Comparison of ENCODE assay signal across 15 cellular contexts in the genomic region with DNA sequence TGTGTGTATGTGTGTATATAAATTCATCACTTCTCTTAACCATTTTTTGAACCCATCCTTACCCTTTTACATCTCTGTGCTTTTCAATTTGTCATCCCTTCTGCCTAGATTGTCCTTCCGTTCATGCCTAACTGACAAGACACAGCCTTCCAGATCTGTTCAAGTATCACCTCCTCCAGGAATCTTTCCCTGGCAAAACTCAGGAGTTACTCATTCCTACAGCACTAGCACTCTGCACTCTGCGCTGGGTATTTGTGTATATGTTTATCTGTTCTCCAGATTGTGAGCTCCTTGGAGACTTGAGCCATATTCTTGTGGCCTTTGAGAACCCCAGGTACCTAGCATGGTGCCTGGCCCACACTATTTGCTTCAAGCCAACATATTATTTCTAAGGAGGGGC. TPM values are rescaled to one million over a fixed set of nuclear protein-coding genes. Genes with fewer than 3 reads are reported as not detected.
A peak's percentile ranks its signal among the peaks of the same experiment; 100 is the strongest.
DNase-seq lines count a peak whose midpoint lies in the region; TF ChIP-seq lines count a peak whose summit lies in the region.
"Had no signal": no experiment of that assay in that cellular context is flagged by ENCODE, and none has a peak within 500 bp of the region (broad histone marks: within the 10 kb centered on the region; RNA-seq: fewer than 3 reads in every experiment).

No MANE protein-coding gene starts in this region.

- no peaks in the 10 kb centered on the region for H3K9me3 Mint-ChIP-seq in activated CD4-positive, alpha-beta T cell treated with anti-CD3 and anti-CD28 coated beads, Interleukin-2, amount 10 ng/mL, durations not matched to agents 7 days and 5 days
- H3K9me3 Mint-ChIP-seq: CD4-positive, alpha-beta memory T cell had no signal

- no peaks in the 10 kb centered on the region for H3K4me1 Mint-ChIP-seq in activated CD4-positive, alpha-beta T cell treated with anti-CD3 and anti-CD28 coated beads, Interleukin-2, amount 10 ng/mL, durations not matched to agents 7 days and 5 days
- H3K4me1 Mint-ChIP-seq: B cell; CD4-positive, alpha-beta memory T cell had no signal

- POLR2A ChIA-PET in activated CD4-positive, alpha-beta T cell treated with anti-CD3 and anti-CD28 coated beads, Interleukin-2, amount 10 ng/mL, durations not matched to agents 7 days and 5 days (lab: Charles Lee) = no interaction called here

- H3K27me3 Mint-ChIP-seq in activated CD4-positive, alpha-beta T cell treated with anti-CD3 and anti-CD28 coated beads, Interleukin-2, amount 10 ng/mL, durations not matched to agents 7 days and 5 days = peaks cover 1% of the 10 kb centered on the region
- H3K27me3 Mint-ChIP-seq: CD4-positive, alpha-beta memory T cell had no signal

- H3K27ac Mint-ChIP-seq in activated CD4-positive, alpha-beta T cell treated with anti-CD3 and anti-CD28 coated beads, Interleukin-2, amount 10 ng/mL, durations not matched to agents 7 days and 5 days = no peak overlapping the region
- H3K27ac Mint-ChIP-seq: B cell had no signal

- H3K36me3 Mint-ChIP-seq in activated CD4-positive, alpha-beta T cell treated with anti-CD3 and anti-CD28 coated beads, Interleukin-2, amount 10 ng/mL, durations not matched to agents 7 days and 5 days (ENCODE audit: low read depth) = no peaks in the 10 kb centered on the region
- H3K36me3 Mint-ChIP-seq: CD4-positive, alpha-beta memory T cell had no signal

- no peak overlapping the region for H3K4me3 ChIP-seq in foreskin fibroblast (ENCODE audit: low read depth in 1 of 2, low read length in 2 of 2)
- H3K4me3 ChIP-seq: A549 had no signal

- DNase-seq in GM03348 (ENCODE audit: low spot score) = peak; percentile 21
- peak; percentile 42 for DNase-seq in amniotic epithelial cell (ENCODE audit: low read depth)
- peak; percentile 17 to 50 for DNase-seq in foreskin fibroblast
- peak; percentile 17 for DNase-seq in posterior vena cava (ENCODE audit: low spot score)
- no peak for DNase-seq in inferior parietal cortex (ENCODE audit: extremely low spot score)
- DNase-seq in amniotic stem cell (lab: John Stamatoyannopoulos, UW) = no peak
- no peak for DNase-seq in activated gamma-delta T cell treated with Interleukin-2 at 50 U/mL for 16 hours
- no peak for DNase-seq in activated CD4-positive, alpha-beta T cell treated with anti-CD3 and anti-CD28 coated beads, Interleukin-2, amount 10 ng/mL, durations not matched to agents 7 days and 5 days
- DNase-seq: C1 segment of cervical spinal cord; CD4-positive, alpha-beta memory T cell; DMS79; EL; KBM-7 had no signal

- TF ChIP-seq CTCF in foreskin fibroblast (IDR thresholded peaks at IDR 0.05; ENCODE audit: low read depth, low read length) = no peak

- intact Hi-C loops in posterior vena cava (cut with DNase I) = no loop called here

- no peak overlapping the region for H3K4me3 Mint-ChIP-seq in activated CD4-positive, alpha-beta T cell treated with anti-CD3 and anti-CD28 coated beads, Interleukin-2, amount 10 ng/mL, durations not matched to agents 7 days and 5 days
- H3K4me3 Mint-ChIP-seq: B cell; CD4-positive, alpha-beta memory T cell had no signal

- CTCF ChIA-PET in activated CD4-positive, alpha-beta T cell treated with anti-CD3 and anti-CD28 coated beads, Interleukin-2, amount 10 ng/mL, durations not matched to agents 7 days and 5 days (lab: Charles Lee) = no interaction called here

RNA-seq across cellular contexts. Expression of a gene that starts 26.8 kb away (rescaled TPM):
- 10 to 100 TPM; 24.1 to 29.2 TPM for total RNA-seq in posterior vena cava
- total RNA-seq in activated CD4-positive, alpha-beta T cell treated with anti-CD3 and anti-CD28 coated beads, Interleukin-2, amount 10 ng/mL, durations not matched to agents 7 days and 5 days = 10 to 100 TPM; 39.3 to 44.4 TPM

Comparison
In these comparisons a context has a peak if more than half of its experiments do, and no peak if none do; other contexts are left out.
1. DNase-seq: peak in GM03348 (single experiment), amniotic epithelial cell (single experiment), foreskin fibroblast (2 of 2) and posterior vena cava (single experiment); none in inferior parietal cortex (single experiment), amniotic stem cell (single experiment), activated gamma-delta T cell treated with Interleukin-2 at 50 U/mL for 16 hours (single experiment) and activated CD4-positive, alpha-beta T cell treated with anti-CD3 and anti-CD28 coated beads, Interleukin-2, amount 10 ng/mL, durations not matched to agents 7 days and 5 days (single experiment).